17 cellular contexts compared by ENCODE assay signal in genomic region chr3:159994182-159994581, GRCh38. TPM values are rescaled to one million over a fixed set of nuclear protein-coding genes. Genes with fewer than 3 reads are reported as not detected.
DNase-seq lines count a peak whose midpoint lies in the region; ATAC-seq and TF ChIP-seq lines count a peak whose summit lies in the region.
"Had no signal": no experiment of that assay in that cellular context is flagged by ENCODE, and none has a peak within 500 bp of the region (broad histone marks: within the 10 kb centered on the region; RNA-seq: fewer than 3 reads in every experiment).

No MANE protein-coding gene starts in this region.

- DNase-seq in NCI-H524 treated with DMSO at 0.1 percent for 48 hours (lab: John Stamatoyannopoulos, UW) (peak; percentile 21), NCI-H524 (lab: John Stamatoyannopoulos, UW) (no peak), LHCN-M2 (ENCODE audit: low read depth) (peak; percentile 42), fibroblast of gingiva (ENCODE audit: low read depth) (peak; percentile 20), thyroid gland (peak; percentile 21 to 34), SK-N-DZ (ENCODE audit: low spot score) (no peak), H7 (no peak)
- DNase-seq: DMS153, GF-D8, GOT3, NCI-H1092, NCI-H1694, NCI-H446, SHP77 treated with DMSO at 0.1 percent for 48 hours had no signal

- no peaks in the 10 kb centered on the region for H3K9me3 ChIP-seq in thyroid gland

- no peak overlapping the region for H3K27ac ChIP-seq in thyroid gland
- H3K27ac ChIP-seq: C4-2B had no signal

- H3K4me3 ChIP-seq in thyroid gland (replicated peaks in 1 of 3): no peak overlapping the region
- H3K4me3 ChIP-seq in H7 (ENCODE audit: insufficient read depth, low read depth, low read length): no peak overlapping the region
- H3K4me3 ChIP-seq: K562 had no signal

- no peaks in the 10 kb centered on the region for H3K27me3 ChIP-seq in thyroid gland
- peaks cover 6% of the 10 kb centered on the region for H3K27me3 ChIP-seq in H7 (ENCODE audit: control insufficient read depth, insufficient read depth, low read length)

- 43 to 50% methylated on average over 4 of the region's 4 CpGs for WGBS in thyroid gland, 2 donors

- H3K4me1 ChIP-seq in thyroid gland: peaks cover 1 to 5% of the 10 kb centered on the region in 2 donors

- intact Hi-C loops in thyroid gland (cut with DNase I): no loop called here

- no peak for TF ChIP-seq CTCF in thyroid gland (IDR thresholded peaks at IDR 0.05)

- no peak for TF ChIP-seq POLR2A in thyroid gland (IDR thresholded peaks at IDR 0.05)

- no peaks in the 10 kb centered on the region for H3K36me3 ChIP-seq in thyroid gland
- no peaks in the 10 kb centered on the region for H3K36me3 ChIP-seq in H7 (replicated peaks; ENCODE audit: control insufficient read depth, insufficient read depth, low read length)

- ATAC-seq in HG03342 (IDR thresholded peaks at IDR 0.05; ENCODE audit: unreplicated experiment): no peak
- ATAC-seq: K562 had no signal

RNA-seq across cellular contexts. Expression of gene IL12A, which starts 5.5 kb away (rescaled TPM):
- total RNA-seq in LHCN-M2 (2014; rRNA removed) (1.4 and 11.3 TPM in 2 replicates), thyroid gland (1 to 10 TPM in 1 of 4 donors, under 1 TPM in 1, not detected in 2; 0.75 to 1.4 TPM)
- polyA plus RNA-seq in LHCN-M2 (2012): 0.45 TPM
- polyA plus RNA-seq in SK-N-DZ (2014; cell fraction: cytosol; rRNA removed): 2.8 and 3.7 TPM in 2 replicates
- polyA plus RNA-seq in SK-N-DZ (2014; cell fraction: nucleus; rRNA removed): 3.6 and 6.0 TPM in 2 replicates
- 0.55 and 1.1 TPM in 2 replicates for total RNA-seq in H7 (2014; rRNA removed; shearing (Covaris generic))
- total RNA-seq: K562 had no signal
- polyA plus RNA-seq: K562 had no signal

Comparison
In these comparisons a context has a peak if more than half of its experiments do, and no peak if none do; other contexts are left out.
1. DNase-seq: peak in NCI-H524 treated with DMSO at 0.1 percent for 48 hours (single experiment), LHCN-M2 (single experiment), fibroblast of gingiva (single experiment) and thyroid gland (2 of 2); none in NCI-H524 (0 of 2), SK-N-DZ (single experiment) and H7 (single experiment).